In the genomic region with DNA sequence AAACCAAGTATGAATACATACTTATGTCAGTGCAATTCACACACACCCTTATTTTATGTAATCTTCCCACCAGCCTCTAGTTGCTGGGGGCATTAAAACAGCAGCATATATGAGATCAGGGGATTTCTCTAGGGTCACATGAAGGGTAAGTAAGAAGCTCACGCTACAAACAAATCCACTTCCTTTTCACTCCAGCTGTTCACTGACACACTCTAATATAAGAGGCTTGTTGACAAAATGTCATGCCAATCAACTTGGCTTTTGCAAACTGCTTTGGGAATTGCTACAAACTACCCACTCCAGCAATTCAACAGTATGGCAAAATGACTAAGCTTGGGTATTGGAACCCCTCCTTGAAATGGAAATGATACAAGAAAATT, we compare ENCODE assay signal across 8 cellular contexts. TPM values are rescaled to one million over a fixed set of nuclear protein-coding genes. Genes with fewer than 3 reads are reported as not detected.
A peak's percentile ranks its signal among the peaks of the same experiment; 100 is the strongest.
DNase-seq lines count a peak whose midpoint lies in the region; ATAC-seq and TF ChIP-seq lines count a peak whose summit lies in the region.

No MANE protein-coding gene starts in this region.

- H3K4me3 Mint-ChIP-seq in stimulated activated naive B cell treated with anti-CD40 and anti-IgM and Interleukin-4, amounts not matched to agents 10 μg/mL and 1 μg/mL and 100 μg/mL, for 72 hours = peak overlapping the region; percentile 49 to 56
- no peak overlapping the region for H3K4me3 Mint-ChIP-seq in activated T-helper 2 cell treated with anti-CD3 and anti-CD28 coated beads, Interferon-gamma antibody, Interleukin-2, Interleukin-4, amounts not matched to agents 10 μg/mL and 5 μg/mL and 100 μg/mL, durations not matched to agents 14 hours and 24 hours and 36 hours (ENCODE audit: low read depth)

- DNase-seq in Daoy (ENCODE audit: low read depth) (peak; percentile 38), brain microvascular endothelial cell (no peak), hepatic stellate cell (ENCODE audit: low spot score) (no peak)
- no peak for DNase-seq in stimulated activated naive B cell treated with anti-CD40 and anti-IgM and Interleukin-4, amounts not matched to agents 10 μg/mL and 1 μg/mL and 100 μg/mL, for 72 hours
- no peak for DNase-seq in activated T-helper 2 cell treated with anti-CD3 and anti-CD28 coated beads, Interferon-gamma antibody, Interleukin-2, Interleukin-4, amounts not matched to agents 10 μg/mL and 5 μg/mL and 100 μg/mL, durations not matched to agents 14 hours and 24 hours and 36 hours (ENCODE audit: low spot score)
- no peak for DNase-seq in activated CD8-positive, alpha-beta memory T cell treated with anti-CD3 and anti-CD28 coated beads, Interleukin-2, amount 50 U/mL, for 48 hours

- H3K4me1 Mint-ChIP-seq in stimulated activated naive B cell treated with anti-CD40 and anti-IgM and Interleukin-4, amounts not matched to agents 10 μg/mL and 1 μg/mL and 100 μg/mL, for 72 hours = peaks cover 57 to 81% of the 10 kb centered on the region in 2 donors
- H3K4me1 Mint-ChIP-seq in activated T-helper 2 cell treated with anti-CD3 and anti-CD28 coated beads, Interferon-gamma antibody, Interleukin-2, Interleukin-4, amounts not matched to agents 10 μg/mL and 5 μg/mL and 100 μg/mL, durations not matched to agents 14 hours and 24 hours and 36 hours (ENCODE audit: low read depth) = peaks cover 70% of the 10 kb centered on the region

- no peaks in the 10 kb centered on the region for H3K27me3 Mint-ChIP-seq in stimulated activated naive B cell treated with anti-CD40 and anti-IgM and Interleukin-4, amounts not matched to agents 10 μg/mL and 1 μg/mL and 100 μg/mL, for 72 hours
- H3K27me3 Mint-ChIP-seq in activated T-helper 2 cell treated with anti-CD3 and anti-CD28 coated beads, Interferon-gamma antibody, Interleukin-2, Interleukin-4, amounts not matched to agents 10 μg/mL and 5 μg/mL and 100 μg/mL, durations not matched to agents 14 hours and 24 hours and 36 hours (ENCODE audit: low read depth) = no peaks in the 10 kb centered on the region

- H3K36me3 Mint-ChIP-seq in stimulated activated naive B cell treated with anti-CD40 and anti-IgM and Interleukin-4, amounts not matched to agents 10 μg/mL and 1 μg/mL and 100 μg/mL, for 72 hours = peaks cover 23 to 47% of the 10 kb centered on the region in 2 donors
- H3K36me3 Mint-ChIP-seq in activated T-helper 2 cell treated with anti-CD3 and anti-CD28 coated beads, Interferon-gamma antibody, Interleukin-2, Interleukin-4, amounts not matched to agents 10 μg/mL and 5 μg/mL and 100 μg/mL, durations not matched to agents 14 hours and 24 hours and 36 hours (ENCODE audit: low read depth) = peaks cover 47% of the 10 kb centered on the region

- H3K9me3 Mint-ChIP-seq in stimulated activated naive B cell treated with anti-CD40 and anti-IgM and Interleukin-4, amounts not matched to agents 10 μg/mL and 1 μg/mL and 100 μg/mL, for 72 hours = no peaks in the 10 kb centered on the region
- H3K9me3 Mint-ChIP-seq in activated T-helper 2 cell treated with anti-CD3 and anti-CD28 coated beads, Interferon-gamma antibody, Interleukin-2, Interleukin-4, amounts not matched to agents 10 μg/mL and 5 μg/mL and 100 μg/mL, durations not matched to agents 14 hours and 24 hours and 36 hours = no peaks in the 10 kb centered on the region

- in situ Hi-C loops in brain microvascular endothelial cell (cut with HindIII; ENCODE audit: low pct_ligation_motif_present, low sequenced_read_pairs) = no loop called here

- H3K36me3 ChIP-seq in brain microvascular endothelial cell (replicated peaks) = peaks cover 3% of the 10 kb centered on the region

- H3K4me3 ChIP-seq in brain microvascular endothelial cell (ENCODE audit: low read depth, low read length) = no peak overlapping the region

- intact Hi-C loops in activated T-helper 2 cell treated with anti-CD3 and anti-CD28 coated beads, Interferon-gamma antibody, Interleukin-2, Interleukin-4, amounts not matched to agents 10 μg/mL and 5 μg/mL and 100 μg/mL, durations not matched to agents 14 hours and 24 hours and 36 hours (cut with micrococcal nuclease) = loop anchor here (1.0 kb wide), 1 partner anchor 10 kb away; no protein-coding TSS in a partner anchor

- no peak for TF ChIP-seq CTCF in brain microvascular endothelial cell (IDR thresholded peaks at IDR 0.05; ENCODE audit: low read depth, low read length, missing control alignments)

- peak overlapping the region; percentile 89 for H3K27ac Mint-ChIP-seq in stimulated activated naive B cell treated with anti-CD40 and anti-IgM and Interleukin-4, amounts not matched to agents 10 μg/mL and 1 μg/mL and 100 μg/mL, for 72 hours
- no peak overlapping the region for H3K27ac Mint-ChIP-seq in activated T-helper 2 cell treated with anti-CD3 and anti-CD28 coated beads, Interferon-gamma antibody, Interleukin-2, Interleukin-4, amounts not matched to agents 10 μg/mL and 5 μg/mL and 100 μg/mL, durations not matched to agents 14 hours and 24 hours and 36 hours

- ATAC-seq in GM19467 (IDR thresholded peaks at IDR 0.05; ENCODE audit: unreplicated experiment) = peak; percentile 96
- ATAC-seq in HG03469 (IDR thresholded peaks at IDR 0.05; ENCODE audit: unreplicated experiment) = peak; percentile 91
- ATAC-seq in stimulated activated naive B cell treated with anti-CD40 and anti-IgM and Interleukin-4, amounts not matched to agents 10 μg/mL and 1 μg/mL and 100 μg/mL, for 72 hours (replicated peaks) = peak; percentile 96 to 97

- H3K27ac ChIP-seq in brain microvascular endothelial cell = peak overlapping the region; percentile 8

- H3K27me3 ChIP-seq in brain microvascular endothelial cell (replicated peaks) = no peaks in the 10 kb centered on the region

RNA-seq across cellular contexts. Expression of a gene that starts 10.3 kb away (rescaled TPM):
- 61.7 and 86.6 TPM in 2 replicates for total RNA-seq in Daoy (2014; rRNA removed; shearing (Covaris generic))
- 57.6 and 59.5 TPM in 2 replicates for total RNA-seq in activated T-helper 2 cell treated with anti-CD3 and anti-CD28 coated beads, Interferon-gamma antibody, Interleukin-2, Interleukin-4, amounts not matched to agents 10 μg/mL and 5 μg/mL and 100 μg/mL, durations not matched to agents 14 hours and 24 hours and 36 hours

RNA-seq across cellular contexts. Expression of a gene that starts 57.0 kb away (rescaled TPM):
- 0.11 TPM in 1 of 2 replicates, not detected in the other for total RNA-seq in Daoy (2014; rRNA removed; shearing (Covaris generic))
- not detected in 2 replicates for total RNA-seq in activated T-helper 2 cell treated with anti-CD3 and anti-CD28 coated beads, Interferon-gamma antibody, Interleukin-2, Interleukin-4, amounts not matched to agents 10 μg/mL and 5 μg/mL and 100 μg/mL, durations not matched to agents 14 hours and 24 hours and 36 hours
